1 cellular context compared by ENCODE assay signal in the genomic region with DNA sequence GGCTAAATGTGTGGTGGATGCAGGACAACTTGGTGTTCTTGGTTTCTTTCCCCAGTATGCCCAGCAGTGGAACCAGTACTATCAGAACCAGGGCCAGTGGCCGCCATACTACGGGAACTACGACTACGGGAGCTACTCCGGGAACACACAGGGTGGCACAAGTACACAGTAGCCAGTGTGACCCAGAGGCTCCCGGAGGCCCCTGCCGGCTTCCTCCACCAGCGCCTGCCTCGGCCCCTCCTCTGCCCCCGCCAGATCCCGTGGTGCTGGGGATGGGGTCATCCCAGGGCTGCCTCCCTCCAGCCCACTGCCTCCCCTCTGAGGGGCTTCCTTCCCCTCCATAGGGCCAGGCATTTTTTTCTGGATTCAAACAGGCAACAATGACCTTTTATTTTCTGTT.
TF ChIP-seq lines count a peak whose summit lies in the region.

No MANE protein-coding gene starts in this region.

TF ChIP-seq in endothelial cell of umbilical vein, 7 proteins besides CTCF, POLR2A, EP300 and RAD21:
- TF ChIP-seq GATA2 (IDR thresholded peaks at IDR 0.05; ENCODE audit: insufficient read depth, insufficient read length, low read depth, low read length) = no peak
- TF ChIP-seq POLR2AphosphoS5 (IDR thresholded peaks at IDR 0.05; ENCODE audit: insufficient read depth, low read depth, low read length) = no peak
- TF ChIP-seq, protein P1, sequence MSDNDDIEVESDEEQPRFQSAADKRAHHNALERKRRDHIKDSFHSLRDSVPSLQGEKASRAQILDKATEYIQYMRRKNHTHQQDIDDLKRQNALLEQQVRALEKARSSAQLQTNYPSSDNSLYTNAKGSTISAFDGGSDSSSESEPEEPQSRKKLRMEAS (IDR thresholded peaks at IDR 0.05; ENCODE audit: insufficient read depth, insufficient read length) = no peak
- no peak for TF ChIP-seq JUN (IDR thresholded peaks at IDR 0.05; ENCODE audit: borderline replicate concordance, insufficient read depth, insufficient read length, low read depth)
- TF ChIP-seq EZH2 (IDR thresholded peaks at IDR 0.05; ENCODE audit: borderline replicate concordance, low read depth, low read length, severe bottlenecking) = no peak
- no peak for TF ChIP-seq FOS (IDR thresholded peaks at IDR 0.05; ENCODE audit: borderline replicate concordance, insufficient read depth, low read length)
- TF ChIP-seq MYC (IDR thresholded peaks at IDR 0.05; ENCODE audit: low read depth, low read length) = no peak
